36 cellular contexts compared by ENCODE assay signal in genomic region chr18:79764131-79764530, GRCh38. TPM values are rescaled to one million over a fixed set of nuclear protein-coding genes. Genes with fewer than 3 reads are reported as not detected.
"Had no signal": no experiment of that assay in that cellular context is flagged by ENCODE, and none has a peak within 500 bp of the region (broad histone marks: within the 10 kb centered on the region; RNA-seq: fewer than 3 reads in every experiment).

No MANE protein-coding gene starts in this region.

- H3K27me3 ChIP-seq: adrenal gland, body of pancreas, breast epithelium, SJCRH30 had no signal

- H3K4me3 ChIP-seq: adrenal gland, body of pancreas, breast epithelium, K562, SJCRH30, SK-N-MC had no signal

- DNase-seq: activated CD4-positive, alpha-beta T cell treated with anti-CD3 and anti-CD28 coated beads for 1 hour; activated CD4-positive, alpha-beta T cell treated with anti-CD3 and anti-CD28 coated beads for 48 hours; activated CD4-positive, CD25-positive, alpha-beta regulatory T cell; activated CD8-positive, alpha-beta T cell treated with anti-CD3 and anti-CD28 coated beads for 36 hours; activated naive CD4-positive, alpha-beta T cell; activated naive CD4-positive, alpha-beta T cell treated with anti-CD3 and anti-CD28 coated beads, Interleukin-2, amount 50 U/mL, for 16 hours; activated naive CD8-positive, alpha-beta T cell treated with anti-CD3 and anti-CD28 coated beads for 36 hours; activated T-cell treated with anti-CD3 and anti-CD28 coated beads for 4 hours; activated T-cell treated with anti-CD3 and anti-CD28 coated beads, Interleukin-2, amount 50 U/mL, for 4 hours; adrenal gland; body of pancreas; NCI-H1092 treated with DMSO at 0.1 percent for 48 hours; NCI-H1417; NCI-H146; NCI-H187; NCI-H2029 treated with DMSO at 0.1 percent for 48 hours; NCI-H2107; NCI-H2171; NCI-H510A; NCI-H526; NCI-H748 treated with DMSO at 0.1 percent for 48 hours; NK-92 treated with Interleukin-12 subunit alpha and Interleukin-12 subunit beta, amount 100 ng/mL, for 24 hours; PC-3; SHP77; SJCRH30; T1000; WERI-Rb-1 had no signal

- H3K27ac ChIP-seq: adrenal gland, body of pancreas, breast epithelium, RWPE1, SJCRH30, SK-N-MC, WERI-Rb-1 had no signal

- H3K9me3 ChIP-seq: adrenal gland, SJCRH30 had no signal

- H3K4me1 Mint-ChIP-seq: activated naive CD8-positive, alpha-beta T cell treated with anti-CD3 and anti-CD28 coated beads for 36 hours had no signal

- H3K27ac Mint-ChIP-seq: activated CD8-positive, alpha-beta T cell treated with anti-CD3 and anti-CD28 coated beads for 36 hours; activated naive CD8-positive, alpha-beta T cell treated with anti-CD3 and anti-CD28 coated beads for 36 hours; activated T-helper 1 cell treated with anti-CD3 and anti-CD28 coated beads, Interleukin-12 subunit alpha, Interleukin-12 subunit beta, Interleukin-2, Interleukin-4 antibody, amounts not matched to agents 30 ng/mL and 10 ng/mL and 1 ng/mL, durations not matched to agents 14 hours and 24 hours and 36 hours had no signal

- H3K4me1 ChIP-seq: adrenal gland, body of pancreas, breast epithelium, SJCRH30 had no signal

- H3K36me3 ChIP-seq: adrenal gland, breast epithelium, SJCRH30, WERI-Rb-1 had no signal

- H3K4me3 Mint-ChIP-seq: activated CD8-positive, alpha-beta T cell treated with anti-CD3 and anti-CD28 coated beads for 36 hours; activated naive CD8-positive, alpha-beta T cell treated with anti-CD3 and anti-CD28 coated beads for 36 hours; activated T-cell treated with anti-CD3 and anti-CD28 coated beads, Interleukin-2, amount 50 U/mL, for 4 hours; activated T-helper 1 cell treated with anti-CD3 and anti-CD28 coated beads, Interleukin-12 subunit alpha, Interleukin-12 subunit beta, Interleukin-2, Interleukin-4 antibody, amounts not matched to agents 30 ng/mL and 10 ng/mL and 1 ng/mL, durations not matched to agents 14 hours and 24 hours and 36 hours had no signal

- ATAC-seq: activated CD8-positive, alpha-beta T cell treated with anti-CD3 and anti-CD28 coated beads for 36 hours; activated T-cell treated with anti-CD3 and anti-CD28 coated beads, Interleukin-2, amount 50 U/mL, for 4 hours; body of pancreas; K562; PC-3 had no signal

RNA-seq across cellular contexts. Expression of gene KCNG2, which starts 33.6 kb away (rescaled TPM):
- total RNA-seq: activated CD8-positive, alpha-beta memory T cell treated with anti-CD3 and anti-CD28 coated beads for 36 hours; activated CD8-positive, alpha-beta T cell treated with anti-CD3 and anti-CD28 coated beads for 36 hours; activated naive CD8-positive, alpha-beta T cell treated with anti-CD3 and anti-CD28 coated beads for 36 hours; activated T-cell treated with anti-CD3 and anti-CD28 coated beads, Interleukin-2, amount 50 U/mL, for 4 hours; activated T-helper 1 cell treated with anti-CD3 and anti-CD28 coated beads, Interleukin-12 subunit alpha, Interleukin-12 subunit beta, Interleukin-2, Interleukin-4 antibody, amounts not matched to agents 30 ng/mL and 10 ng/mL and 1 ng/mL, durations not matched to agents 14 hours and 24 hours and 36 hours; body of pancreas; K562; M059J; PC-3; SJCRH30; T-helper 1 cell treated with Interleukin-12 subunit alpha and Interleukin-12 subunit beta and Interleukin-4 antibody, amounts not matched to agents 30 ng/mL and 1 ng/mL, for 36 hours; T-helper 2 cell treated with Interferon-gamma antibody and Interleukin-4, amounts not matched to agents 100 ng/mL and 5 ng/mL, for 36 hours had no signal
- polyA plus RNA-seq: K562 had no signal
